28 cellular contexts compared by ENCODE assay signal in the genomic region with DNA sequence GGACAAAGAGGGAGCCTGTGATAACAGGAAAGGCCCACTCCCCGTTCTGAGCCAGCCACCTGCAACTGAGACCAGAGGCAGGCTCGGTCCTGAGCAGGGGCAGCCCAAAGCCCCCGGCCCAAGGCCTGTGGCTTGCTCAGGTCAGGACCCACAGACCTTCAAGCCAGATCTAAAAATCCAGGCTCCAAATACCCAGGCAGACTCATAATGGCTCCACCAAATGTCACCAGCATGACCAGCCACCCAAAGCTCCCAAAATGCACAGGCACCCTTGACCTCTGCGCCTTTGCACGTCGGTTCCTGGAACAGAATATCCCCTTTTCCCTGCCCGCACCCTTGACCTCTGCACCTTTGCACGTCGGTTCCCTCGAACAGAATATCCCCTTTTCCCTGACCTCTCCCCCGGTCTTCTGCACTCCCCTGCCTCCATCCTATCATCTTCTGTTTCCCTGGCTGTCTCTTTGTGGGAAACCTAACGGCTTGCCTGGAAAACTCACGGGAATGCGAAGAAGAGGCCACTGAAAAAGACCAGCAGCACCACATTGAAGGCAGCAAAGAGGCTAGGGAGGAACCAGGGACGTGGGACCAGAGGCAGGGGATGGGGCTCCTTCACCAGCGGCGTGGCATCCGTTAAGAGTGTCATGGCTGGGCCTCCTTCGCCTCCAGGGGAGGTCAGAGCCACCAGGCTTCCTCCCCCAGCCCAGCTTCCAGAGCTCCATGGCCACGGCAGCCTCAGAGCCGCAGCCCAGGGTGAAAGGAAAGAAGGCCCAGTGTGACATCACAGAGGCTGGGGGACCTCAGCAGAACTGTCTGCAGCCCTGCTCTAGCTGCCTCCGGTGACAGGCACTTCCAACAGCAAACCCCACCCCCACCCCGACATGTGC. TPM values are rescaled to one million over a fixed set of nuclear protein-coding genes. Genes with fewer than 3 reads are reported as not detected.
"Had no signal": no experiment of that assay in that cellular context is flagged by ENCODE, and none has a peak within 500 bp of the region (broad histone marks: within the 10 kb centered on the region; RNA-seq: fewer than 3 reads in every experiment).

A gene with protein sequence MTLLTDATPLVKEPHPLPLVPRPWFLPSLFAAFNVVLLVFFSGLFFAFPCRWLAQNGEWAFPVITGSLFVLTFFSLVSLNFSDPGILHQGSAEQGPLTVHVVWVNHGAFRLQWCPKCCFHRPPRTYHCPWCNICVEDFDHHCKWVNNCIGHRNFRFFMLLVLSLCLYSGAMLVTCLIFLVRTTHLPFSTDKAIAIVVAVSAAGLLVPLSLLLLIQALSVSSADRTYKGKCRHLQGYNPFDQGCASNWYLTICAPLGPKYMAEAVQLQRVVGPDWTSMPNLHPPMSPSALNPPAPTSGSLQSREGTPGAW (minus strand): TSS at position 728 of the 884 bp plus-strand sequence. CDS start 85 bp downstream, at position 643.

- ATAC-seq: activated CD4-positive, CD25-positive, alpha-beta regulatory T cell treated with anti-CD3 and anti-CD28 coated beads, Interleukin-2, amount 50 U/mL, for 24 hours; activated CD8-positive, alpha-beta T cell treated with anti-CD3 and anti-CD28 coated beads, Interleukin-2, amount 10 ng/mL, durations not matched to agents 7 days and 5 days; activated naive CD8-positive, alpha-beta T cell treated with anti-CD3 and anti-CD28 coated beads, Interleukin-2, amount 50 U/mL, for 24 hours; sciatic nerve; stimulated activated naive CD8-positive, alpha-beta T cell treated with anti-CD3 and anti-CD28 coated beads, Interleukin-15, Interleukin-2, amounts not matched to agents 100 U/mL and 50 U/mL, for 24 hours had no signal

- H3K9me3 Mint-ChIP-seq: activated CD4-positive, alpha-beta T cell treated with anti-CD3 and anti-CD28 coated beads, Interleukin-2, amount 10 ng/mL, durations not matched to agents 7 days and 5 days; activated naive CD4-positive, alpha-beta T cell treated with anti-CD3 and anti-CD28 coated beads for 36 hours; activated naive CD8-positive, alpha-beta T cell treated with anti-CD3 and anti-CD28 coated beads, Interleukin-2, amount 50 U/mL, for 24 hours; activated T-cell treated with anti-CD3 and anti-CD28 coated beads, Interleukin-2, amount 50 U/mL, for 24 hours; activated T-helper 2 cell treated with anti-CD3 and anti-CD28 coated beads, Interferon-gamma antibody, Interleukin-2, Interleukin-4, amounts not matched to agents 10 μg/mL and 5 μg/mL and 100 μg/mL, durations not matched to agents 14 hours and 24 hours and 36 hours had no signal

- H3K27ac Mint-ChIP-seq: activated CD4-positive, alpha-beta T cell treated with anti-CD3 and anti-CD28 coated beads, Interleukin-2, amount 10 ng/mL, durations not matched to agents 7 days and 5 days; activated CD8-positive, alpha-beta T cell treated with anti-CD3 and anti-CD28 coated beads, Interleukin-2, amount 10 ng/mL, durations not matched to agents 7 days and 5 days; activated naive CD4-positive, alpha-beta T cell treated with anti-CD3 and anti-CD28 coated beads for 36 hours; activated naive CD8-positive, alpha-beta T cell treated with anti-CD3 and anti-CD28 coated beads, Interleukin-2, amount 50 U/mL, for 24 hours; activated T-cell treated with anti-CD3 and anti-CD28 coated beads, Interleukin-2, amount 50 U/mL, for 24 hours; activated T-helper 2 cell treated with anti-CD3 and anti-CD28 coated beads, Interferon-gamma antibody, Interleukin-2, Interleukin-4, amounts not matched to agents 10 μg/mL and 5 μg/mL and 100 μg/mL, durations not matched to agents 14 hours and 24 hours and 36 hours had no signal

- H3K4me3 Mint-ChIP-seq: activated CD4-positive, alpha-beta T cell treated with anti-CD3 and anti-CD28 coated beads, Interleukin-2, amount 10 ng/mL, durations not matched to agents 7 days and 5 days; activated CD8-positive, alpha-beta T cell treated with anti-CD3 and anti-CD28 coated beads, Interleukin-2, amount 10 ng/mL, durations not matched to agents 7 days and 5 days; activated naive CD4-positive, alpha-beta T cell treated with anti-CD3 and anti-CD28 coated beads for 36 hours; activated naive CD8-positive, alpha-beta T cell treated with anti-CD3 and anti-CD28 coated beads, Interleukin-2, amount 50 U/mL, for 24 hours; activated T-cell treated with anti-CD3 and anti-CD28 coated beads, Interleukin-2, amount 50 U/mL, for 24 hours had no signal

- DNase-seq: activated CD4-positive, alpha-beta T cell treated with anti-CD3 and anti-CD28 coated beads, Interleukin-2, amount 10 ng/mL, durations not matched to agents 7 days and 5 days; activated CD8-positive, alpha-beta T cell treated with anti-CD3 and anti-CD28 coated beads, Interleukin-2, amount 10 ng/mL, durations not matched to agents 7 days and 5 days; activated naive CD4-positive, alpha-beta T cell treated with anti-CD3 and anti-CD28 coated beads for 36 hours; activated naive CD8-positive, alpha-beta T cell treated with anti-CD3 and anti-CD28 coated beads, Interleukin-2, amount 50 U/mL, for 24 hours; activated T-cell treated with anti-CD3 and anti-CD28 coated beads, Interleukin-2, amount 50 U/mL, for 24 hours; brain microvascular endothelial cell; central memory CD4-positive, alpha-beta T cell; erythroblast; foreskin melanocyte; glutamatergic neuron; hippocampal formation; left ventricle myocardium inferior; mammary epithelial cell; stimulated activated CD8-positive, alpha-beta memory T cell treated with anti-CD3 and anti-CD28 coated beads, Interleukin-4, amount 100 ng/mL, for 48 hours; stimulated activated naive CD8-positive, alpha-beta T cell treated with anti-CD3 and anti-CD28 coated beads, Interleukin-15, Interleukin-2, amounts not matched to agents 100 U/mL and 50 U/mL, for 24 hours; T-helper 1 cell; T1000; trophoblast cell had no signal

- H3K9me3 ChIP-seq: left ventricle myocardium inferior, ovary, suprapubic skin had no signal

- H3K4me3 ChIP-seq: coronary artery, left ventricle myocardium inferior, ovary, suprapubic skin had no signal

- FAIRE-seq: endometrium, keratinocyte had no signal

- H3K27me3 ChIP-seq: brain microvascular endothelial cell, ovary, suprapubic skin had no signal

- H3K27ac ChIP-seq: brain microvascular endothelial cell, coronary artery, left ventricle myocardium inferior, suprapubic skin had no signal

- H3K36me3 ChIP-seq: brain microvascular endothelial cell, left ventricle myocardium inferior, ovary, suprapubic skin had no signal

- H3K27me3 Mint-ChIP-seq: activated naive CD8-positive, alpha-beta T cell treated with anti-CD3 and anti-CD28 coated beads, Interleukin-2, amount 50 U/mL, for 24 hours; activated T-cell treated with anti-CD3 and anti-CD28 coated beads, Interleukin-2, amount 50 U/mL, for 24 hours had no signal

RNA-seq across cellular contexts. Expression of the gene that starts here (rescaled TPM):
- total RNA-seq: activated CD4-positive, alpha-beta T cell treated with anti-CD3 and anti-CD28 coated beads, Interleukin-2, amount 10 ng/mL, durations not matched to agents 7 days and 5 days; activated CD8-positive, alpha-beta T cell treated with anti-CD3 and anti-CD28 coated beads, Interleukin-2, amount 10 ng/mL, durations not matched to agents 7 days and 5 days; activated naive CD4-positive, alpha-beta T cell treated with anti-CD3 and anti-CD28 coated beads for 36 hours; activated T-helper 2 cell treated with anti-CD3 and anti-CD28 coated beads, Interferon-gamma antibody, Interleukin-2, Interleukin-4, amounts not matched to agents 10 μg/mL and 5 μg/mL and 100 μg/mL, durations not matched to agents 14 hours and 24 hours and 36 hours; left ventricle myocardium inferior; mammary epithelial cell; mononuclear cell; sciatic nerve; suprapubic skin had no signal
- polyA plus RNA-seq: aorta, keratinocyte, mammary epithelial cell had no signal
